Comparison of ENCODE assay signal across 10 cellular contexts in the genomic region with DNA sequence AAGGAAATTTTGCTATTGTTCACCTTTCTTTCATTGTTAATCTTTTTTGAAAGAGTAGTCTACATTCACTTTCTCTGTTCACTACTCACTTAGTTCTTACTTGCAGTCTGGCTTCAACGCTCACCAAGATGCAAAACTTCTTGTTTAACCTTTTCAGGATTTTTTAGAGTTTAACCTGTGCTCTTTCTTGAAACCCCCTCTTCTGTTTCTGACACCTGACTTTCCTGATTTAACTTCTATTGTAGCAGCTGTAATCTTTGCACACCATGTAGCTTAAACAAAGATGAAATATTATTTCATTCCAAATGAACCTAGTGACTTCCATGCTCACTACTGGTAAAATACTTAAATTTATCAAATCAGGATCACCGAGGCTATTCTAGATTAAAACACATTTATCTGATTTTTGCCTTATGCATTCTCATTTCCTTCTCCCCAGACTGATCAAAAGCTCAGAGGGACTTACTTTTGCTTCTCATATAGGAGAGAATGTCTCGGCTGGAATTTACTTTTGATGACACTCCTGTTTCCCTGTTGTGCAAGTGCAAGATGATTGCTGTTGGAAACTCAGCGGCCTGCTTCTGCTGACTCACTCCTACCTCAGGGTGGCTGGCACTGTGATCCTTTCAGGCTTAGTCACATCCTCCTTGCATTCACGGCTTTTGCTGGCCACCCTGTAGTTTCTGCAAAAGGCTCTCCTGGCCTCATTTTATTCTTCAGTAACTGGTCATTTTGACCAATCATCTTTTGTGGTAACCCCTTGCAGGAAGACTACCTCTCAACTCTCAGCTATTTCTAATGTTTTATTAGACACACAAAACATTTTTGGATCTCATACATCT.
DNase-seq lines count a peak whose midpoint lies in the region; ATAC-seq, FAIRE-seq and TF ChIP-seq lines count a peak whose summit lies in the region.
"Had no signal": no experiment of that assay in that cellular context is flagged by ENCODE, and none has a peak within 500 bp of the region (broad histone marks: within the 10 kb centered on the region; RNA-seq: fewer than 3 reads in every experiment).

No MANE protein-coding gene starts in this region.

- TF ChIP-seq CTCF in Caco-2 (IDR thresholded peaks at IDR 0.05; ENCODE audit: insufficient read depth in 1 of 2, low read depth in 1 of 2, low read length in 1 of 2, severe bottlenecking in 1 of 2, unreplicated experiment in 1 of 2) = no peak
- no peak for TF ChIP-seq CTCF in bronchial epithelial cell (IDR thresholded peaks at IDR 0.05; ENCODE audit: insufficient read depth, low read length, severe bottlenecking)
- TF ChIP-seq CTCF in mucosa of descending colon (IDR thresholded peaks at IDR 0.05) = no peak

- H3K9me3 ChIP-seq in Caco-2 = no peaks in the 10 kb centered on the region
- H3K9me3 ChIP-seq in T-helper 17 cell (ENCODE audit: control insufficient read depth, low read length, poor library complexity, severe bottlenecking) = no peaks in the 10 kb centered on the region
- H3K9me3 ChIP-seq in mucosa of descending colon = no peaks in the 10 kb centered on the region

- no peak overlapping the region for H3K4me3 Mint-ChIP-seq in Caco-2 (ENCODE audit: unreplicated experiment)
- H3K4me3 Mint-ChIP-seq in T-helper 17 cell = no peak overlapping the region

- peaks cover 12% of the 10 kb centered on the region; the same call in 1 of the 2 replicates for H3K4me1 ChIP-seq in Caco-2
- H3K4me1 ChIP-seq in mucosa of descending colon (ENCODE audit: low read depth) = no peaks in the 10 kb centered on the region

- POLR2A ChIA-PET in Caco-2 (lab: Charles Lee) = no interaction called here

- H3K27ac Mint-ChIP-seq in Caco-2 (ENCODE audit: unreplicated experiment) (peak overlapping the region; percentile 68), T-helper 17 cell (no peak overlapping the region)

- no TSS peak for BruUV-seq in Caco-2 (replicated peaks; lab: Mats Ljungman, UMichigan)

- ATAC-seq in HG02885 (IDR thresholded peaks at IDR 0.05; ENCODE audit: poor library complexity, unreplicated experiment) = peak; percentile 72
- ATAC-seq in T-helper 17 cell = peak; percentile 49
- ATAC-seq in mucosa of descending colon = peak; percentile 56

- intact Hi-C loops in Caco-2 (cut with micrococcal nuclease; ENCODE audit: unreplicated experiment) = no loop called here
- intact Hi-C loops in mucosa of descending colon (cut with DNase I, micrococcal nuclease) = no loop called here

- H3K27me3 Mint-ChIP-seq in Caco-2 (ENCODE audit: insufficient read depth, unreplicated experiment) = no peaks in the 10 kb centered on the region
- H3K27me3 Mint-ChIP-seq in T-helper 17 cell = peaks cover 21% of the 10 kb centered on the region

- H3K4me3 ChIP-seq in Caco-2 (ENCODE audit: low read depth, low read length) (no peak overlapping the region), bronchial epithelial cell (ENCODE audit: low read depth, low read length) (peak overlapping the region; percentile 37), mucosa of descending colon (no peak overlapping the region)

- H3K4me1 Mint-ChIP-seq in Caco-2 (ENCODE audit: low read depth, unreplicated experiment) (peaks cover 22% of the 10 kb centered on the region), T-helper 17 cell (peaks cover 11% of the 10 kb centered on the region)

- peak; percentile 98 for FAIRE-seq in bronchial epithelial cell (lab: Jason Lieb, UNC)
- FAIRE-seq: endometrium, GM18507 had no signal

- H3K27me3 ChIP-seq in Caco-2 (replicated peaks; ENCODE audit: control insufficient read depth, insufficient read depth, low read length) (no peaks in the 10 kb centered on the region), bronchial epithelial cell (ENCODE audit: control insufficient read depth, insufficient read depth, low read length) (no peaks in the 10 kb centered on the region)

- H3K36me3 ChIP-seq in Caco-2 (ENCODE audit: control insufficient read depth, insufficient read depth, low read length) (no peaks in the 10 kb centered on the region), bronchial epithelial cell (ENCODE audit: control insufficient read depth, insufficient read depth, low read length) (no peaks in the 10 kb centered on the region), mucosa of descending colon (ENCODE audit: low read depth) (no peaks in the 10 kb centered on the region)

- CTCF ChIA-PET in Caco-2 (lab: Charles Lee) = no interaction called here

- peak; percentile 49 to 65 for DNase-seq in Caco-2
- DNase-seq in T-helper 17 cell = no peak
- DNase-seq in bronchial epithelial cell (ENCODE audit: low read depth) = peak; percentile 99
- peak in 1 of 3 donors; percentile 3 for DNase-seq in mucosa of descending colon
- DNase-seq in superior temporal gyrus (ENCODE audit: extremely low spot score) = peak; percentile 19
- no peak for DNase-seq in NCI-H524 treated with DMSO at 0.1 percent for 48 hours (lab: John Stamatoyannopoulos, UW)
- DNase-seq in OCI-M2 (lab: John Stamatoyannopoulos, UW; ENCODE audit: unreplicated experiment) = no peak

- H3K9me3 Mint-ChIP-seq in Caco-2 (ENCODE audit: unreplicated experiment) = no peaks in the 10 kb centered on the region

- H3K36me3 Mint-ChIP-seq in Caco-2 (ENCODE audit: insufficient read depth, unreplicated experiment) (no peaks in the 10 kb centered on the region), T-helper 17 cell (ENCODE audit: low read depth) (peaks cover 2% of the 10 kb centered on the region)

Comparison
In these comparisons a context has a peak if more than half of its experiments do, and no peak if none do; other contexts are left out.
1. DNase-seq: peak in Caco-2 (2 of 2), bronchial epithelial cell (single experiment) and superior temporal gyrus (single experiment); none in T-helper 17 cell (0 of 3), NCI-H524 treated with DMSO at 0.1 percent for 48 hours (single experiment) and OCI-M2 (single experiment).
2. Peak in every context shown above with its lines, with median percentiles within 50 percentile points of each other: ATAC-seq.